In genomic region chr2:130342020-130342532, GRCh38 we compare ENCODE assay signal across 8 cellular contexts. TPM values are rescaled to one million over a fixed set of nuclear protein-coding genes. Genes with fewer than 3 reads are reported as not detected.
A peak's percentile ranks its signal among the peaks of the same experiment; 100 is the strongest.
DNase-seq lines count a peak whose midpoint lies in the region; ATAC-seq and TF ChIP-seq lines count a peak whose summit lies in the region.

No MANE protein-coding gene starts in this region.

- H3K27me3 ChIP-seq in OCI-LY1 (ENCODE audit: insufficient read depth, low read length), result no peaks in the 10 kb centered on the region
- H3K27me3 ChIP-seq in mononuclear cell (ENCODE audit: insufficient read depth, low read length), result no peaks in the 10 kb centered on the region

- H3K4me3 ChIP-seq in OCI-LY1 (ENCODE audit: low read depth, low read length, poor library complexity, severe bottlenecking), result peak overlapping the region; percentile 91
- H3K4me3 ChIP-seq in mononuclear cell (ENCODE audit: low read length), result peak overlapping the region; percentile 92

- H4K20me1 ChIP-seq in OCI-LY1 (ENCODE audit: insufficient read depth, low read length), result no peaks in the 10 kb centered on the region

- H3F3A ChIP-seq in OCI-LY1 (ENCODE audit: insufficient read depth, low read length), result peaks cover 3% of the 10 kb centered on the region; the same call in 1 of the 2 replicates

- H3K9me3 ChIP-seq in OCI-LY1 (ENCODE audit: low read length) (no peaks in the 10 kb centered on the region), mononuclear cell (ENCODE audit: low read depth, low read length) (no peaks in the 10 kb centered on the region)

- no peak overlapping the region for H2AFZ ChIP-seq in OCI-LY1 (ENCODE audit: low read length)

- peaks cover 18% of the 10 kb centered on the region for H3K79me2 ChIP-seq in OCI-LY1 (ENCODE audit: insufficient read depth, low read length)

- no peaks in the 10 kb centered on the region for H3K9me2 ChIP-seq in OCI-LY1 (ENCODE audit: low read depth, low read length)

- peak; percentile 75 for ATAC-seq in GM21526 (IDR thresholded peaks at IDR 0.05; ENCODE audit: low FRiP score, unreplicated experiment)

- peaks cover 75% of the 10 kb centered on the region for H3K36me3 ChIP-seq in OCI-LY1 (ENCODE audit: insufficient read depth, low read length)

- H3K4me1 ChIP-seq in OCI-LY1 (ENCODE audit: insufficient read depth, low read length, severe bottlenecking), result peaks cover 65% of the 10 kb centered on the region
- peaks cover 30% of the 10 kb centered on the region for H3K4me1 ChIP-seq in mononuclear cell (ENCODE audit: insufficient read depth, low read length)

- TF ChIP-seq CTCF in OCI-LY1 (IDR thresholded peaks at IDR 0.05; ENCODE audit: low read length), result no peak

- H3K4me2 ChIP-seq in OCI-LY1 (ENCODE audit: low read length), result peak overlapping the region; percentile 63

- H3K27ac ChIP-seq in OCI-LY1 (ENCODE audit: low read depth, low read length, poor library complexity, severe bottlenecking), result peak overlapping the region; percentile 99

- peak; percentile 96 for DNase-seq in DMS 273 (lab: John Stamatoyannopoulos, UW; ENCODE audit: unreplicated experiment)
- peak; percentile 91 for DNase-seq in HuH-7 (ENCODE audit: low spot score)
- DNase-seq in activated T-cell treated with anti-CD3 and anti-CD28 coated beads for 1 hour (ENCODE audit: low read depth), result peak; percentile 73
- peak; percentile 88 for DNase-seq in epidermal melanocyte (ENCODE audit: insufficient read length, low spot score)
- DNase-seq in stimulated activated CD8-positive, alpha-beta memory T cell treated with anti-CD3 and anti-CD28 coated beads, Interleukin-2, amount 100 ng/mL, for 48 hours (ENCODE audit: low read depth in 2 of 2), result peak; percentile 64 to 73

- H3K9ac ChIP-seq in OCI-LY1 (ENCODE audit: low read length), result peak overlapping the region; percentile 97

RNA-seq across cellular contexts. Expression of gene IMP4, which starts 0.6 kb away (rescaled TPM):
- total RNA-seq in mononuclear cell, result 55.6 TPM

RNA-seq across cellular contexts. Expression of gene PTPN18, which starts 13.8 kb away (rescaled TPM):
- 68.2 TPM for total RNA-seq in mononuclear cell

Comparison
In these comparisons a context has a peak if more than half of its experiments do, and no peak if none do; other contexts are left out.
1. Peak in every context shown above with its lines: DNase-seq, ATAC-seq, H3K4me3 ChIP-seq and H3K27ac ChIP-seq.